17 cellular contexts compared by ENCODE assay signal in genomic region chr10:58115218-58116050, GRCh38.
DNase-seq lines count a peak whose midpoint lies in the region; ATAC-seq, FAIRE-seq and TF ChIP-seq lines count a peak whose summit lies in the region.
"Had no signal": no experiment of that assay in that cellular context is flagged by ENCODE, and none has a peak within 500 bp of the region (broad histone marks: within the 10 kb centered on the region; RNA-seq: fewer than 3 reads in every experiment).

No MANE protein-coding gene starts in this region.

- TF ChIP-seq POLR2A in K562 (conservative IDR thresholded peaks at IDR 0.05) = no peak

- H3K27me3 ChIP-seq in GM23338 (ENCODE audit: insufficient read depth) (no peaks in the 10 kb centered on the region), K562 (ENCODE audit: control insufficient read depth in 2 of 2, insufficient read depth in 2 of 2, low read length in 2 of 2) (no peaks in the 10 kb centered on the region), GM23248 (replicated peaks; ENCODE audit: insufficient read depth) (peaks cover 22% of the 10 kb centered on the region)

- no peak overlapping the region for H3K27ac Mint-ChIP-seq in GM23338
- H3K27ac Mint-ChIP-seq: B cell; CD4-positive, alpha-beta T cell had no signal

- peaks cover 1% of the 10 kb centered on the region for H3K27me3 Mint-ChIP-seq in GM23338 (ENCODE audit: insufficient read depth, low read depth, poor library complexity)
- H3K27me3 Mint-ChIP-seq: B cell had no signal

- H3K9me3 Mint-ChIP-seq in GM23338 = no peaks in the 10 kb centered on the region
- H3K9me3 Mint-ChIP-seq: CD4-positive, alpha-beta T cell had no signal

- TF ChIP-seq EP300 in K562 (IDR thresholded peaks at IDR 0.05; ENCODE audit: low read length) = no peak

- H3K4me3 Mint-ChIP-seq in GM23338 = no peak overlapping the region
- H3K4me3 Mint-ChIP-seq: B cell; CD4-positive, alpha-beta T cell had no signal

- no peak overlapping the region for H3K9ac ChIP-seq in K562 (ENCODE audit: insufficient read depth in 1 of 2, low read depth in 2 of 2, low read length in 2 of 2)
- H3K9ac ChIP-seq in GM23248 = no peak overlapping the region

- intact Hi-C loops in K562 (cut with micrococcal nuclease) (no loop called here), sciatic nerve (cut with DNase I) (no loop called here)

- TF ChIP-seq CTCF in GM23338 (conservative IDR thresholded peaks at IDR 0.05; ENCODE audit: low read depth in 2 of 2) = no peak
- TF ChIP-seq CTCF in K562 (IDR thresholded peaks at IDR 0.05 in 2 of 3, conservative IDR thresholded peaks at IDR 0.05 in 1 of 3; ENCODE audit: insufficient read depth in 2 of 3, low read depth in 1 of 3, low read length in 3 of 3) = no peak

- H3K4me3 ChIP-seq in GM23338 = no peak overlapping the region
- H3K4me3 ChIP-seq in K562 = no peak overlapping the region
- H3K4me3 ChIP-seq in GM23248 = no peak overlapping the region

- no peak for ATAC-seq in GM23338
- no peak for ATAC-seq in K562
- peak; percentile 97 for ATAC-seq in left lobe of liver
- ATAC-seq in sciatic nerve = peak; percentile 79
- no peak for ATAC-seq in HG02759 (IDR thresholded peaks at IDR 0.05; ENCODE audit: unreplicated experiment)
- ATAC-seq: HCT116 had no signal

- no peak for FAIRE-seq in K562 (lab: Jason Lieb, UNC)
- FAIRE-seq: GM18507 had no signal

- no peaks in the 10 kb centered on the region for H3K4me1 ChIP-seq in GM23338 (ENCODE audit: insufficient read depth)
- no peaks in the 10 kb centered on the region for H3K4me1 ChIP-seq in K562 (replicated peaks in 1 of 2; ENCODE audit: control insufficient read depth in 2 of 2, insufficient read depth in 2 of 2, low read length in 2 of 2)
- no peaks in the 10 kb centered on the region for H3K4me1 ChIP-seq in GM23248 (ENCODE audit: insufficient read depth)

- H3K36me3 ChIP-seq in GM23338 (ENCODE audit: insufficient read depth) = no peaks in the 10 kb centered on the region
- no peaks in the 10 kb centered on the region for H3K36me3 ChIP-seq in K562 (ENCODE audit: control insufficient read depth, insufficient read depth, low read length)
- no peaks in the 10 kb centered on the region for H3K36me3 ChIP-seq in GM23248 (ENCODE audit: low read depth)

- H2AFZ ChIP-seq in GM23338 = peak overlapping the region; percentile 25; the same call in 1 of the 2 replicates
- no peak overlapping the region for H2AFZ ChIP-seq in K562 (ENCODE audit: low read depth, low read length)
- no peak overlapping the region for H2AFZ ChIP-seq in GM23248

- TF ChIP-seq RAD21 in K562 (CRISPR knock-in tag; conservative IDR thresholded peaks at IDR 0.05 in 1 of 2, IDR thresholded peaks at IDR 0.05 in 1 of 2) = no peak

- H3K9me2 ChIP-seq in GM23338 (ENCODE audit: insufficient read depth) = no peaks in the 10 kb centered on the region
- no peaks in the 10 kb centered on the region for H3K9me2 ChIP-seq in GM23248 (ENCODE audit: insufficient read depth)

- H3K9me3 ChIP-seq in K562 (replicated peaks; ENCODE audit: control insufficient read depth, insufficient read depth, low read depth, low read length) (no peaks in the 10 kb centered on the region), GM23248 (ENCODE audit: low read depth) (no peaks in the 10 kb centered on the region)

- 2% methylated on average over 9 of the region's 9 CpGs for WGBS in K562 (ENCODE audit: insufficient coverage, low coverage, missing lambda C conversion rate)
- WGBS in GM23248 (ENCODE audit: low coverage in 1 of 2, low lambda C conversion rate in 2 of 2, missing lambda C conversion rate in 2 of 2), 2 experiments = 38 to 41% methylated on average over 9 of the region's 9 CpGs

- H3K4me2 ChIP-seq in GM23338 = no peak overlapping the region
- H3K4me2 ChIP-seq in K562 (ENCODE audit: insufficient read depth, low read length) = no peak overlapping the region
- H3K4me2 ChIP-seq in GM23248 (ENCODE audit: unreplicated experiment) = no peak overlapping the region

- H3K9me1 ChIP-seq in K562 (ENCODE audit: control insufficient read depth, insufficient read depth, low read length) = no peaks in the 10 kb centered on the region

- H3K79me2 ChIP-seq in GM23338 (replicated peaks; ENCODE audit: insufficient read depth) = no peaks in the 10 kb centered on the region
- no peaks in the 10 kb centered on the region for H3K79me2 ChIP-seq in K562 (ENCODE audit: control insufficient read depth, insufficient read depth, low read length)
- H3K79me2 ChIP-seq in GM23248 (ENCODE audit: insufficient read depth) = no peaks in the 10 kb centered on the region

- in situ Hi-C loops in K562 (cut with MboI) (no loop called here), GM23248 (cut with MboI) (no loop called here)

- no peaks in the 10 kb centered on the region for H3K36me3 Mint-ChIP-seq in GM23338 (ENCODE audit: low read depth)

- BruUV-seq in K562 (replicated peaks; lab: Mats Ljungman, UMichigan) = no TSS peak

- no peak for DNase-seq in GM23338 (ENCODE audit: low spot score)
- no peak for DNase-seq in K562 (ENCODE audit: extremely low read depth in 1 of 4, low spot score in 3 of 4)
- DNase-seq in left lobe of liver (ENCODE audit: low spot score) = no peak
- DNase-seq in sciatic nerve (ENCODE audit: low spot score) = no peak
- no peak for DNase-seq in NCI-H345 (lab: John Stamatoyannopoulos, UW)
- no peak for DNase-seq in GM23248
- no peak for DNase-seq in stimulated activated CD4-positive, alpha-beta T cell treated with anti-CD3 and anti-CD28 coated beads, Interleukin-15, amount 100 ng/mL, for 24 hours
- DNase-seq: 8988T; C1 segment of cervical spinal cord; Calu3; CD4-positive, alpha-beta T cell; DMS 273 treated with DMSO at 0.1 percent for 48 hours; IMR-90 had no signal

- POLR2A ChIA-PET in K562 (lab: Yijun Ruan, JAX) = no interaction called here

- H4K20me1 ChIP-seq in GM23338 (replicated peaks; ENCODE audit: insufficient read depth) (no peaks in the 10 kb centered on the region), K562 (replicated peaks; ENCODE audit: control insufficient read depth, insufficient read depth, low read length) (no peaks in the 10 kb centered on the region), GM23248 (ENCODE audit: insufficient read depth) (no peaks in the 10 kb centered on the region)

- H3F3A ChIP-seq in GM23338 (replicated peaks; ENCODE audit: low read depth) = no peaks in the 10 kb centered on the region
- no peaks in the 10 kb centered on the region for H3F3A ChIP-seq in GM23248 (ENCODE audit: insufficient read depth)

- H3K4me1 Mint-ChIP-seq in GM23338 = no peaks in the 10 kb centered on the region
- H3K4me1 Mint-ChIP-seq: B cell had no signal

- H3K27ac ChIP-seq in GM23338 (ENCODE audit: low read depth) (no peak overlapping the region), K562 (ENCODE audit: extremely low read depth, low read depth, low read length) (no peak overlapping the region), GM23248 (no peak overlapping the region)

- CTCF ChIA-PET in K562 (lab: Yijun Ruan, JAX; ENCODE audit: low intra/inter-chr PET ratio) = no interaction called here

TF ChIP-seq in GM23338, 12 proteins besides CTCF, POLR2A, EP300 and RAD21 (continues in another document):
- no peak for TF ChIP-seq EZH2 (IDR thresholded peaks at IDR 0.05; ENCODE audit: low read depth, unreplicated experiment)
- TF ChIP-seq STAT1 (IDR thresholded peaks at IDR 0.05; ENCODE audit: unreplicated experiment) = no peak
- TF ChIP-seq POLR2AphosphoS5 (IDR thresholded peaks at IDR 0.05; ENCODE audit: low read depth) = no peak
- no peak for TF ChIP-seq ZNF114 (CRISPR knock-in tag; IDR thresholded peaks at IDR 0.05)
- no peak for TF ChIP-seq JUNB (IDR thresholded peaks at IDR 0.05; ENCODE audit: unreplicated experiment)

TF ChIP-seq in K562, 482 proteins besides CTCF, POLR2A, EP300 and RAD21 (continues in another document):
- TF ChIP-seq TOE1 (IDR thresholded peaks at IDR 0.05; ENCODE audit: borderline replicate concordance) = peak; percentile 68
- no peak for TF ChIP-seq TOE1 (CRISPR knock-in tag; IDR thresholded peaks at IDR 0.05; ENCODE audit: borderline replicate concordance, low read depth)
- no peak for TF ChIP-seq TSC22D4 (tag; IDR thresholded peaks at IDR 0.05)
- TF ChIP-seq TFE3 (CRISPR knock-in tag; IDR thresholded peaks at IDR 0.05) = peak; percentile 95
- TF ChIP-seq MTA1 (IDR thresholded peaks at IDR 0.05; ENCODE audit: borderline replicate concordance) = no peak
- TF ChIP-seq BDP1 (IDR thresholded peaks at IDR 0.05; ENCODE audit: insufficient read depth, insufficient read length) = no peak
- TF ChIP-seq PHF21A (IDR thresholded peaks at IDR 0.05; ENCODE audit: borderline replicate concordance, low read depth) = no peak
- no peak for TF ChIP-seq ZBTB5 (IDR thresholded peaks at IDR 0.05)
- TF ChIP-seq THRAP3 (IDR thresholded peaks at IDR 0.05; ENCODE audit: borderline replicate concordance) = no peak
- peak; percentile 79 for TF ChIP-seq RAD51 (IDR thresholded peaks at IDR 0.05; ENCODE audit: borderline replicate concordance, low read depth)
- TF ChIP-seq CBFA2T2 (conservative IDR thresholded peaks at IDR 0.05) = 0 out of 2 replicates have a peak, but pooled peaks have one; percentile 39

Comparison
In these comparisons a context has a peak if more than half of its experiments do, and no peak if none do; other contexts are left out.
1. ATAC-seq: peak in left lobe of liver (single experiment) and sciatic nerve (single experiment); none in GM23338 (single experiment), K562 (single experiment) and HG02759 (single experiment).